3 cellular contexts compared by ENCODE assay signal in the genomic region with DNA sequence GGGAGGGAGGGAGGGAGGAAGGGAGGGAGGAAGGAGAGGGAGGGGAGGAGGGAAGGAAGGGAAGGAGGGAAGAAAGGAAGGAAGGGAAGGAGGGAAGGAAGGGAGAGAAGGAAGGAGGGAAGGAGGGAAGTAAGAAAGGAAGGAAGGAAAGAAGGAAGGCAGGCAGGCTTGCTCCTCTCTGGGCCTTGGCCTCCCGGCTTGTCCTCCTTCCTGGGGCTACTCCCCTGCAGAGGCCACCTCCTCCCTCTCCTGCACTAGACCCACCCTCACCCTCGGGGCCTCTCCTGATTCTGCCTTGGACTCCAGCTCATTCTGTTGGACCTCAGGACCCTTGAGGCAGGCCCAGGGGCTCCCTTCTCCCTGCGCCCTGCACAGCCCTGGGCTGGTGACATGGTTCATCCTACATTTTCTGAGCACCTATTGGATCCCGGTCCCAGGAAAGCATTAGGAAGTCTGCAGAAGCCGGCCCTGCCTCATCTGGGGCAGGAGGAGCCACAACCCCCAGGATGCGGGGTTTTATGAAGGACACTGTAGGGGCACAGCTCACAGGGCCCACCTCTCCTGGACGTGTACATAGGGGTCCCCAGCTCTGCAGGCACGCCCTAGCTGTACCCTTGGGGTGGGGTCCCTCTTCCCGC.
TF ChIP-seq lines count a peak whose summit lies in the region.

No MANE protein-coding gene starts in this region.

TF ChIP-seq in HCT116, 20 proteins besides CTCF, POLR2A, EP300 and RAD21:
- TF ChIP-seq, protein P1, sequence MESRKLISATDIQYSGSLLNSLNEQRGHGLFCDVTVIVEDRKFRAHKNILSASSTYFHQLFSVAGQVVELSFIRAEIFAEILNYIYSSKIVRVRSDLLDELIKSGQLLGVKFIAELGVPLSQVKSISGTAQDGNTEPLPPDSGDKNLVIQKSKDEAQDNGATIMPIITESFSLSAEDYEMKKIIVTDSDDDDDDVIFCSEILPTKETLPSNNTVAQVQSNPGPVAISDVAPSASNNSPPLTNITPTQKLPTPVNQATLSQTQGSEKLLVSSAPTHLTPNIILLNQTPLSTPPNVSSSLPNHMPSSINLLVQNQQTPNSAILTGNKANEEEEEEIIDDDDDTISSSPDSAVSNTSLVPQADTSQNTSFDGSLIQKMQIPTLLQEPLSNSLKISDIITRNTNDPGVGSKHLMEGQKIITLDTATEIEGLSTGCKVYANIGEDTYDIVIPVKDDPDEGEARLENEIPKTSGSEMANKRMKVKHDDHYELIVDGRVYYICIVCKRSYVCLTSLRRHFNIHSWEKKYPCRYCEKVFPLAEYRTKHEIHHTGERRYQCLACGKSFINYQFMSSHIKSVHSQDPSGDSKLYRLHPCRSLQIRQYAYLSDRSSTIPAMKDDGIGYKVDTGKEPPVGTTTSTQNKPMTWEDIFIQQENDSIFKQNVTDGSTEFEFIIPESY (IDR thresholded peaks at IDR 0.05; ENCODE audit: extremely low read depth, insufficient replicate concordance, low read length): no peak
- TF ChIP-seq POLR2AphosphoS5 (IDR thresholded peaks at IDR 0.05; ENCODE audit: low read depth, low read length): no peak
- TF ChIP-seq, protein P2, sequence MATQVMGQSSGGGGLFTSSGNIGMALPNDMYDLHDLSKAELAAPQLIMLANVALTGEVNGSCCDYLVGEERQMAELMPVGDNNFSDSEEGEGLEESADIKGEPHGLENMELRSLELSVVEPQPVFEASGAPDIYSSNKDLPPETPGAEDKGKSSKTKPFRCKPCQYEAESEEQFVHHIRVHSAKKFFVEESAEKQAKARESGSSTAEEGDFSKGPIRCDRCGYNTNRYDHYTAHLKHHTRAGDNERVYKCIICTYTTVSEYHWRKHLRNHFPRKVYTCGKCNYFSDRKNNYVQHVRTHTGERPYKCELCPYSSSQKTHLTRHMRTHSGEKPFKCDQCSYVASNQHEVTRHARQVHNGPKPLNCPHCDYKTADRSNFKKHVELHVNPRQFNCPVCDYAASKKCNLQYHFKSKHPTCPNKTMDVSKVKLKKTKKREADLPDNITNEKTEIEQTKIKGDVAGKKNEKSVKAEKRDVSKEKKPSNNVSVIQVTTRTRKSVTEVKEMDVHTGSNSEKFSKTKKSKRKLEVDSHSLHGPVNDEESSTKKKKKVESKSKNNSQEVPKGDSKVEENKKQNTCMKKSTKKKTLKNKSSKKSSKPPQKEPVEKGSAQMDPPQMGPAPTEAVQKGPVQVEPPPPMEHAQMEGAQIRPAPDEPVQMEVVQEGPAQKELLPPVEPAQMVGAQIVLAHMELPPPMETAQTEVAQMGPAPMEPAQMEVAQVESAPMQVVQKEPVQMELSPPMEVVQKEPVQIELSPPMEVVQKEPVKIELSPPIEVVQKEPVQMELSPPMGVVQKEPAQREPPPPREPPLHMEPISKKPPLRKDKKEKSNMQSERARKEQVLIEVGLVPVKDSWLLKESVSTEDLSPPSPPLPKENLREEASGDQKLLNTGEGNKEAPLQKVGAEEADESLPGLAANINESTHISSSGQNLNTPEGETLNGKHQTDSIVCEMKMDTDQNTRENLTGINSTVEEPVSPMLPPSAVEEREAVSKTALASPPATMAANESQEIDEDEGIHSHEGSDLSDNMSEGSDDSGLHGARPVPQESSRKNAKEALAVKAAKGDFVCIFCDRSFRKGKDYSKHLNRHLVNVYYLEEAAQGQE (IDR thresholded peaks at IDR 0.05; ENCODE audit: low read depth): no peak
- TF ChIP-seq SRF (IDR thresholded peaks at IDR 0.05; ENCODE audit: low read depth): no peak
- no peak for TF ChIP-seq TCF7L2 (IDR thresholded peaks at IDR 0.05; ENCODE audit: borderline replicate concordance, extremely low read depth, insufficient read depth, insufficient read length)
- no peak for TF ChIP-seq YY1 (IDR thresholded peaks at IDR 0.05; ENCODE audit: extremely low read depth, insufficient replicate concordance, low read depth, low read length)
- TF ChIP-seq EZH2phosphoT487 (IDR thresholded peaks at IDR 0.05; ENCODE audit: borderline replicate concordance): no peak
- TF ChIP-seq EGR1 (IDR thresholded peaks at IDR 0.05; ENCODE audit: low read depth): no peak
- TF ChIP-seq ZFX (IDR thresholded peaks at IDR 0.05): no peak
- TF ChIP-seq JUND (IDR thresholded peaks at IDR 0.05): no peak
- TF ChIP-seq, protein P3, sequence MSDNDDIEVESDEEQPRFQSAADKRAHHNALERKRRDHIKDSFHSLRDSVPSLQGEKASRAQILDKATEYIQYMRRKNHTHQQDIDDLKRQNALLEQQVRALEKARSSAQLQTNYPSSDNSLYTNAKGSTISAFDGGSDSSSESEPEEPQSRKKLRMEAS (IDR thresholded peaks at IDR 0.05): no peak

TF ChIP-seq in K562, 482 proteins besides CTCF, POLR2A, EP300 and RAD21:
- TF ChIP-seq ZNF263 (CRISPR knock-in tag; IDR thresholded peaks at IDR 0.05; ENCODE audit: borderline replicate concordance): peak; percentile 76; the same call in 1 of the 2 replicates
- TF ChIP-seq RNF2 (IDR thresholded peaks at IDR 0.05): no peak
- TF ChIP-seq TAF9B (IDR thresholded peaks at IDR 0.05; ENCODE audit: partially characterized antibody): no peak
- no peak for TF ChIP-seq MEF2D (tag; conservative IDR thresholded peaks at IDR 0.05; ENCODE audit: low read depth)
- TF ChIP-seq, protein P4, sequence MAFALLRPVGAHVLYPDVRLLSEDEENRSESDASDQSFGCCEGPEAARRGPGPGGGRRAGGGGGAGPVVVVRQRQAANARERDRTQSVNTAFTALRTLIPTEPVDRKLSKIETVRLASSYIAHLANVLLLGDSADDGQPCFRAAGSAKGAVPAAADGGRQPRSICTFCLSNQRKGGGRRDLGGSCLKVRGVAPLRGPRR (CRISPR knock-in tag; IDR thresholded peaks at IDR 0.05): no peak
- no peak for TF ChIP-seq MECOM (CRISPR knock-in tag; IDR thresholded peaks at IDR 0.05)
- no peak for TF ChIP-seq GABPB1 (CRISPR knock-in tag; IDR thresholded peaks at IDR 0.05)
- TF ChIP-seq, protein P5, sequence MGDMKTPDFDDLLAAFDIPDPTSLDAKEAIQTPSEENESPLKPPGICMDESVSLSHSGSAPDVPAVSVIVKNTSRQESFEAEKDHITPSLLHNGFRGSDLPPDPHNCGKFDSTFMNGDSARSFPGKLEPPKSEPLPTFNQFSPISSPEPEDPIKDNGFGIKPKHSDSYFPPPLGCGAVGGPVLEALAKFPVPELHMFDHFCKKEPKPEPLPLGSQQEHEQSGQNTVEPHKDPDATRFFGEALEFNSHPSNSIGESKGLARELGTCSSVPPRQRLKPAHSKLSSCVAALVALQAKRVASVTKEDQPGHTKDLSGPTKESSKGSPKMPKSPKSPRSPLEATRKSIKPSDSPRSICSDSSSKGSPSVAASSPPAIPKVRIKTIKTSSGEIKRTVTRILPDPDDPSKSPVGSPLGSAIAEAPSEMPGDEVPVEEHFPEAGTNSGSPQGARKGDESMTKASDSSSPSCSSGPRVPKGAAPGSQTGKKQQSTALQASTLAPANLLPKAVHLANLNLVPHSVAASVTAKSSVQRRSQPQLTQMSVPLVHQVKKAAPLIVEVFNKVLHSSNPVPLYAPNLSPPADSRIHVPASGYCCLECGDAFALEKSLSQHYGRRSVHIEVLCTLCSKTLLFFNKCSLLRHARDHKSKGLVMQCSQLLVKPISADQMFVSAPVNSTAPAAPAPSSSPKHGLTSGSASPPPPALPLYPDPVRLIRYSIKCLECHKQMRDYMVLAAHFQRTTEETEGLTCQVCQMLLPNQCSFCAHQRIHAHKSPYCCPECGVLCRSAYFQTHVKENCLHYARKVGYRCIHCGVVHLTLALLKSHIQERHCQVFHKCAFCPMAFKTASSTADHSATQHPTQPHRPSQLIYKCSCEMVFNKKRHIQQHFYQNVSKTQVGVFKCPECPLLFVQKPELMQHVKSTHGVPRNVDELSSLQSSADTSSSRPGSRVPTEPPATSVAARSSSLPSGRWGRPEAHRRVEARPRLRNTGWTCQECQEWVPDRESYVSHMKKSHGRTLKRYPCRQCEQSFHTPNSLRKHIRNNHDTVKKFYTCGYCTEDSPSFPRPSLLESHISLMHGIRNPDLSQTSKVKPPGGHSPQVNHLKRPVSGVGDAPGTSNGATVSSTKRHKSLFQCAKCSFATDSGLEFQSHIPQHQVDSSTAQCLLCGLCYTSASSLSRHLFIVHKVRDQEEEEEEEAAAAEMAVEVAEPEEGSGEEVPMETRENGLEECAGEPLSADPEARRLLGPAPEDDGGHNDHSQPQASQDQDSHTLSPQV (IDR thresholded peaks at IDR 0.05): no peak

TF ChIP-seq in GM12891, 5 proteins besides CTCF, POLR2A, EP300 and RAD21:
- TF ChIP-seq TAF1 (IDR thresholded peaks at IDR 0.05; ENCODE audit: low read depth, low read length) (no peak), SPI1 (IDR thresholded peaks at IDR 0.05; ENCODE audit: low read depth, low read length) (no peak), PAX5 (IDR thresholded peaks at IDR 0.05; ENCODE audit: insufficient read depth, low read length, severe bottlenecking) (no peak), POU2F2 (IDR thresholded peaks at IDR 0.05; ENCODE audit: low read depth, low read length) (no peak), POLR2AphosphoS5 (IDR thresholded peaks at IDR 0.05; ENCODE audit: low read depth, low read length) (no peak)
